ENCODE assay signal across 8 cellular contexts in the genomic region with DNA sequence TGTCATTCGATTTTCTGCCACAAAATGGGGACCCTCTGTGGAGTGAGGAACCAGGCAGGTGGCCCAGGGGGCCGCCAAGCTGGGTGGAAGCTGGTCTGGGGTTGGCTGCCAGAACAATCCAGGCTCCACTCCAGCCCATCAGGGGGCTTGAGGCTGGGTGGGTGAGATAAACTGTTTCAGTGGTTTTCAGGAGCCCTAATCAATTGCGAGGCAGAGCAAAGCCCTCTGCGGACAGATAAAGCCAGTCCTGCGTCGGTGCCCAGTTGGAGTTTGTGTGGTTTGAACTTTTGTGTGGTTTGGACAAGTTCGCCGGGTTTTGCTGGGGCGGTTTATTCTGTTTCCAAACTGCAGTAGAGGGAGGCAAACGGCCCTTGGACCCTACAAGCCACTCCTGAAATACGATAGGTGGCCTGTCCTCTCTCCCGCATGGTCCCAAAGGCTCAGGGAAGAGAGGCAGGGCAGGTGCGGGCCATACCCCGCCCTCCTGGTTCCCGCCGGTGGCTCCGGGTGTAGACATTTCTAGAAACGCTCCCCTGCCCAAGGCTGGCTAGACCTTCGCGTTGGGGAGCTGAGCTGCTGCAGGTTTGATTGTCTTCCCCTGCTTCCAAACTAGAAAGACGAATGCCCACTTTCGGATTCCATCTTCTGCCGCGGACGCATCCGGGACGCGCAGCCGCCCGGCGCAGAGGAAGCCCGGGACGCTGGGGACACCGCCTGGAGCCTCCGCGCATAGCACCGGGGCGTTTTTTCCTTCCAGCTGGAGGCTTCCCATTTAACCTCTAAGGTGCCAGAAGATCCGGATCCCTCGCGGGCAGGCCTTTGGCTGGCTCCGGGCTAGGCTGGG.
A peak's percentile ranks its signal among the peaks of the same experiment; 100 is the strongest.
DNase-seq lines count a peak whose midpoint lies in the region; ATAC-seq lines count a peak whose summit lies in the region.

No MANE protein-coding gene starts in this region.

- H3K36me3 Mint-ChIP-seq in stimulated activated memory B cell treated with anti-CD40 and anti-IgM and Interleukin-4, amounts not matched to agents 10 μg/mL and 1 μg/mL and 100 μg/mL, for 72 hours: no peaks in the 10 kb centered on the region

- H3K9me3 ChIP-seq in esophagus (ENCODE audit: control insufficient read depth in 2 of 2, insufficient read depth in 1 of 2, low read depth in 1 of 2, low read length in 1 of 2): no peaks in the 10 kb centered on the region
- no peaks in the 10 kb centered on the region for H3K9me3 ChIP-seq in mucosa of stomach (ENCODE audit: control insufficient read depth, low read length)

- no peaks in the 10 kb centered on the region for H3K27me3 Mint-ChIP-seq in stimulated activated memory B cell treated with anti-CD40 and anti-IgM and Interleukin-4, amounts not matched to agents 10 μg/mL and 1 μg/mL and 100 μg/mL, for 72 hours

- ATAC-seq in HG02884 (IDR thresholded peaks at IDR 0.05; ENCODE audit: unreplicated experiment) (peak; percentile 48), HG03139 (IDR thresholded peaks at IDR 0.05; ENCODE audit: unreplicated experiment) (no peak)
- ATAC-seq in stimulated activated memory B cell treated with anti-CD40 and anti-IgM and Interleukin-4, amounts not matched to agents 10 μg/mL and 1 μg/mL and 100 μg/mL, for 72 hours: peak; percentile 64

- no peaks in the 10 kb centered on the region for H3K27me3 ChIP-seq in esophagus (ENCODE audit: control insufficient read depth in 1 of 2, insufficient read depth in 2 of 2, low read length in 2 of 2)
- no peaks in the 10 kb centered on the region for H3K27me3 ChIP-seq in mucosa of stomach (ENCODE audit: control insufficient read depth, insufficient read depth, low read length)

- no peaks in the 10 kb centered on the region for H3K9me3 Mint-ChIP-seq in stimulated activated memory B cell treated with anti-CD40 and anti-IgM and Interleukin-4, amounts not matched to agents 10 μg/mL and 1 μg/mL and 100 μg/mL, for 72 hours

- peak overlapping the region; percentile 11 to 60 for H3K4me3 ChIP-seq in esophagus (ENCODE audit: low read depth in 1 of 2, low read length in 2 of 2)
- H3K4me3 ChIP-seq in mucosa of stomach (ENCODE audit: low read length): peak overlapping the region; percentile 60

- peak overlapping the region; percentile 44 to 63 for H3K27ac ChIP-seq in esophagus (ENCODE audit: low read depth in 2 of 2, low read length in 1 of 2)

- peak overlapping the region; percentile 77 for H3K27ac Mint-ChIP-seq in stimulated activated memory B cell treated with anti-CD40 and anti-IgM and Interleukin-4, amounts not matched to agents 10 μg/mL and 1 μg/mL and 100 μg/mL, for 72 hours

- H3K4me1 Mint-ChIP-seq in stimulated activated memory B cell treated with anti-CD40 and anti-IgM and Interleukin-4, amounts not matched to agents 10 μg/mL and 1 μg/mL and 100 μg/mL, for 72 hours: peaks cover 8% of the 10 kb centered on the region

- peak overlapping the region; percentile 69 for H3K4me3 Mint-ChIP-seq in stimulated activated memory B cell treated with anti-CD40 and anti-IgM and Interleukin-4, amounts not matched to agents 10 μg/mL and 1 μg/mL and 100 μg/mL, for 72 hours

- no peaks in the 10 kb centered on the region for H3K4me1 ChIP-seq in esophagus (ENCODE audit: control insufficient read depth in 2 of 2, insufficient read depth in 2 of 2, low read length in 1 of 2)
- H3K4me1 ChIP-seq in mucosa of stomach (ENCODE audit: control insufficient read depth, insufficient read depth, low read length): peaks cover 18% of the 10 kb centered on the region

- H3K36me3 ChIP-seq in esophagus (ENCODE audit: control insufficient read depth in 2 of 2, insufficient read depth in 2 of 2, low read length in 1 of 2) (no peaks in the 10 kb centered on the region), mucosa of stomach (ENCODE audit: control insufficient read depth, insufficient read depth, low read length) (no peaks in the 10 kb centered on the region)

- WGBS in esophagus, 2 donors: 7 to 12% methylated on average over 42 of the region's 42 CpGs

- DNase-seq in CMK (ENCODE audit: low read depth) (peak; percentile 36), NOMO-1 treated with dmso at 0.1 percent for 144 hours (lab: John Stamatoyannopoulos, UW; ENCODE audit: unreplicated experiment) (peak; percentile 22), activated T-cell treated with anti-CD3 and anti-CD28 coated beads for 4 hours (peak; percentile 19)

- peak overlapping the region; percentile 63 for H3K9ac ChIP-seq in mucosa of stomach (ENCODE audit: low read length)
